ENCODE assay signal across 13 cellular contexts in genomic region chr12:22283508-22283907, GRCh38. TPM values are rescaled to one million over a fixed set of nuclear protein-coding genes. Genes with fewer than 3 reads are reported as not detected.
A peak's percentile ranks its signal among the peaks of the same experiment; 100 is the strongest.
DNase-seq lines count a peak whose midpoint lies in the region; ATAC-seq and TF ChIP-seq lines count a peak whose summit lies in the region.
"Had no signal": no experiment of that assay in that cellular context is flagged by ENCODE, and none has a peak within 500 bp of the region (broad histone marks: within the 10 kb centered on the region; RNA-seq: fewer than 3 reads in every experiment).

No MANE protein-coding gene starts in this region.

- H3K27ac ChIP-seq in SJSA1 (peak overlapping the region; percentile 83; the same call in 1 of the 2 replicates), cingulate gyrus (ENCODE audit: low read depth, low read length) (peak overlapping the region; percentile 58), mesenchymal stem cell (ENCODE audit: low read length, poor library complexity, severe bottlenecking) (peak overlapping the region; percentile 99), tibial artery (peak overlapping the region; percentile 66 to 86)
- H3K27ac ChIP-seq: cardiac muscle cell had no signal

- H3K27me3 ChIP-seq in SJSA1 (replicated peaks): no peaks in the 10 kb centered on the region
- no peaks in the 10 kb centered on the region for H3K27me3 ChIP-seq in mesenchymal stem cell (ENCODE audit: control insufficient read depth in 1 of 2, insufficient read depth in 1 of 2, low read length in 2 of 2)
- no peaks in the 10 kb centered on the region for H3K27me3 ChIP-seq in tibial artery
- H3K27me3 ChIP-seq: cardiac muscle cell had no signal

- H3K36me3 ChIP-seq in SJSA1: no peaks in the 10 kb centered on the region
- H3K36me3 ChIP-seq in mesenchymal stem cell (ENCODE audit: control insufficient read depth in 1 of 2, insufficient read depth in 2 of 2, low read depth in 1 of 2, low read length in 2 of 2): no peaks in the 10 kb centered on the region
- no peaks in the 10 kb centered on the region for H3K36me3 ChIP-seq in tibial artery
- H3K36me3 ChIP-seq: cardiac muscle cell had no signal

- H2BK12ac ChIP-seq in mesenchymal stem cell (ENCODE audit: low read length in 2 of 2): peak overlapping the region; percentile 18 to 57

- no peaks in the 10 kb centered on the region for H3K79me1 ChIP-seq in mesenchymal stem cell (replicated peaks; ENCODE audit: low read length, poor library complexity, severe bottlenecking)

- peak overlapping the region; percentile 55 for H3K9ac ChIP-seq in mesenchymal stem cell (ENCODE audit: low read length)

- H3K18ac ChIP-seq in mesenchymal stem cell (ENCODE audit: low read depth in 1 of 2, low read length in 2 of 2): no peak overlapping the region

- H4K91ac ChIP-seq in mesenchymal stem cell (ENCODE audit: low read length): peak overlapping the region; percentile 18

- no peak overlapping the region for H2BK120ac ChIP-seq in mesenchymal stem cell (ENCODE audit: low read depth, low read length)

- H3K9me3 ChIP-seq in SJSA1 (replicated peaks): no peaks in the 10 kb centered on the region
- H3K9me3 ChIP-seq in mesenchymal stem cell (ENCODE audit: control insufficient read depth, low read length): no peaks in the 10 kb centered on the region
- no peaks in the 10 kb centered on the region for H3K9me3 ChIP-seq in tibial artery

- no peak overlapping the region for H3K14ac ChIP-seq in mesenchymal stem cell (ENCODE audit: low read length in 2 of 2)

- DNase-seq in SJSA1 (ENCODE audit: low read depth in 1 of 2, low spot score in 2 of 2) (no peak), mesenchymal stem cell (no peak), tibial artery (no peak), cerebellar cortex (ENCODE audit: low spot score) (no peak), putamen (ENCODE audit: low spot score) (no peak)
- DNase-seq: activated CD4-positive, alpha-beta T cell treated with anti-CD3 and anti-CD28 coated beads, Interleukin-2, amount 50 U/mL, for 1 hour; activated T-cell treated with anti-CD3 and anti-CD28 coated beads for 4 hours; DND-41; NCI-H1436 treated with DMSO at 0.1 percent for 48 hours; posterior cingulate gyrus had no signal

- H2BK5ac ChIP-seq in mesenchymal stem cell (ENCODE audit: low read depth, low read length, poor library complexity, severe bottlenecking): peak overlapping the region; percentile 68

- no peak overlapping the region for H4K8ac ChIP-seq in mesenchymal stem cell (ENCODE audit: low read length)

- ATAC-seq in GM19463 (IDR thresholded peaks at IDR 0.05; ENCODE audit: unreplicated experiment): no peak

- peak in 1 of 2 experiments; percentile 24 for TF ChIP-seq CTCF in tibial artery (IDR thresholded peaks at IDR 0.05)

- H2AFZ ChIP-seq in mesenchymal stem cell (ENCODE audit: low read depth, low read length): no peak overlapping the region

- H3K23ac ChIP-seq in mesenchymal stem cell (ENCODE audit: low read length in 2 of 2): no peak overlapping the region

- peak overlapping the region; percentile 36 for H2AK5ac ChIP-seq in mesenchymal stem cell (ENCODE audit: low read length, severe bottlenecking)

- H3K4me1 ChIP-seq in SJSA1 (replicated peaks) (peaks cover 29% of the 10 kb centered on the region), mesenchymal stem cell (ENCODE audit: control insufficient read depth, insufficient read depth, low read depth, low read length) (peaks cover 10% of the 10 kb centered on the region), tibial artery (peaks cover 0 to 24% (median 11%) of the 10 kb centered on the region in 4 donors)

- H3K4me3 ChIP-seq in SJSA1: no peak overlapping the region
- H3K4me3 ChIP-seq in mesenchymal stem cell (ENCODE audit: insufficient read depth in 1 of 2, low read depth in 1 of 2, low read length in 2 of 2): no peak overlapping the region
- no peak overlapping the region for H3K4me3 ChIP-seq in tibial artery
- H3K4me3 ChIP-seq: cardiac muscle cell had no signal

- H2BK15ac ChIP-seq in mesenchymal stem cell (ENCODE audit: low read depth, poor library complexity, severe bottlenecking): no peak overlapping the region

- no peak overlapping the region for H3K4me2 ChIP-seq in mesenchymal stem cell (ENCODE audit: low read length, poor library complexity, severe bottlenecking)

- 94% methylated on average over 4 of the region's 4 CpGs for WGBS in mesenchymal stem cell

- intact Hi-C loops in tibial artery (cut with DNase I; ENCODE audit: low total_unique reads): loop anchor here (2.0 kb wide), 1 partner anchor 51 kb away; the partner anchor contains the start of gene ST8SIA1

- H3K4ac ChIP-seq in mesenchymal stem cell (ENCODE audit: low read depth in 1 of 2, low read length in 2 of 2): peak overlapping the region in 1 of 2 experiments; percentile 39

RNA-seq across cellular contexts. Expression of gene ST8SIA1, which starts 51.0 kb away (rescaled TPM):
- not detected in 2 replicates for total RNA-seq in SJSA1 (2014; rRNA removed; shearing (Covaris generic))
- polyA plus RNA-seq in mesenchymal stem cell (2013, experiment 1 of 2): 0.18 TPM
- polyA plus RNA-seq in mesenchymal stem cell (2013, experiment 2 of 2): 0.36 TPM
